ENCODE assay signal across 1 cellular context in the genomic region with DNA sequence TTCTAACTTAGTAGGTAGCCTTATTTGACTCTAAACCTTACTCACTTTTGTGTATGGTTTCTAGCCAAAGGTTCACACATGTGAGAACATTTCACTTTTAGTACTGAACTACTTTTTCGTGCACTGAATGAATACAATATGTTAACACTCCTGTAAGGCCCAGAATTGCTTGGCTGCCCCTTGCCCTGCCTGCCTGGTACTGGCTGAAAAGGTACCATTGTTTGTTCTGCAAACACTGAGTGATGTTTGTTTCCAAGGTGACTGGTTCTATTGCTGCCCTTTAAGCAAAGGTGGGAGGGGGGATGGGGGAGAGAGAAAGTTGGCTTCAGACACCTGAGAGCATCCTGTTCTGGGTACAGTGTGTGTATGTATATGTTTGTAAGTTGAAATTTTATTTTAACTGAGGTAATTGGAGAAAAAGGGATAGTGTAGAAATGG.
TF ChIP-seq lines count a peak whose summit lies in the region.

No MANE protein-coding gene starts in this region.

TF ChIP-seq in K562, 482 proteins besides CTCF, POLR2A, EP300 and RAD21 (continued from another document and continues in another):
- TF ChIP-seq, protein P1, sequence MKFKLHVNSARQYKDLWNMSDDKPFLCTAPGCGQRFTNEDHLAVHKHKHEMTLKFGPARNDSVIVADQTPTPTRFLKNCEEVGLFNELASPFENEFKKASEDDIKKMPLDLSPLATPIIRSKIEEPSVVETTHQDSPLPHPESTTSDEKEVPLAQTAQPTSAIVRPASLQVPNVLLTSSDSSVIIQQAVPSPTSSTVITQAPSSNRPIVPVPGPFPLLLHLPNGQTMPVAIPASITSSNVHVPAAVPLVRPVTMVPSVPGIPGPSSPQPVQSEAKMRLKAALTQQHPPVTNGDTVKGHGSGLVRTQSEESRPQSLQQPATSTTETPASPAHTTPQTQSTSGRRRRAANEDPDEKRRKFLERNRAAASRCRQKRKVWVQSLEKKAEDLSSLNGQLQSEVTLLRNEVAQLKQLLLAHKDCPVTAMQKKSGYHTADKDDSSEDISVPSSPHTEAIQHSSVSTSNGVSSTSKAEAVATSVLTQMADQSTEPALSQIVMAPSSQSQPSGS (CRISPR knock-in tag; IDR thresholded peaks at IDR 0.05): no peak
- 0 out of 2 replicates have a peak, but pooled peaks have one; percentile 24 for TF ChIP-seq ELF4 (CRISPR knock-in tag; IDR thresholded peaks at IDR 0.05)
- no peak for TF ChIP-seq CREB1 (IDR thresholded peaks at IDR 0.05)
- TF ChIP-seq CREB1 (CRISPR knock-in tag; IDR thresholded peaks at IDR 0.05): no peak
- no peak for TF ChIP-seq MBD2 (IDR thresholded peaks at IDR 0.05; ENCODE audit: borderline replicate concordance, low read depth)
- TF ChIP-seq, protein P2, sequence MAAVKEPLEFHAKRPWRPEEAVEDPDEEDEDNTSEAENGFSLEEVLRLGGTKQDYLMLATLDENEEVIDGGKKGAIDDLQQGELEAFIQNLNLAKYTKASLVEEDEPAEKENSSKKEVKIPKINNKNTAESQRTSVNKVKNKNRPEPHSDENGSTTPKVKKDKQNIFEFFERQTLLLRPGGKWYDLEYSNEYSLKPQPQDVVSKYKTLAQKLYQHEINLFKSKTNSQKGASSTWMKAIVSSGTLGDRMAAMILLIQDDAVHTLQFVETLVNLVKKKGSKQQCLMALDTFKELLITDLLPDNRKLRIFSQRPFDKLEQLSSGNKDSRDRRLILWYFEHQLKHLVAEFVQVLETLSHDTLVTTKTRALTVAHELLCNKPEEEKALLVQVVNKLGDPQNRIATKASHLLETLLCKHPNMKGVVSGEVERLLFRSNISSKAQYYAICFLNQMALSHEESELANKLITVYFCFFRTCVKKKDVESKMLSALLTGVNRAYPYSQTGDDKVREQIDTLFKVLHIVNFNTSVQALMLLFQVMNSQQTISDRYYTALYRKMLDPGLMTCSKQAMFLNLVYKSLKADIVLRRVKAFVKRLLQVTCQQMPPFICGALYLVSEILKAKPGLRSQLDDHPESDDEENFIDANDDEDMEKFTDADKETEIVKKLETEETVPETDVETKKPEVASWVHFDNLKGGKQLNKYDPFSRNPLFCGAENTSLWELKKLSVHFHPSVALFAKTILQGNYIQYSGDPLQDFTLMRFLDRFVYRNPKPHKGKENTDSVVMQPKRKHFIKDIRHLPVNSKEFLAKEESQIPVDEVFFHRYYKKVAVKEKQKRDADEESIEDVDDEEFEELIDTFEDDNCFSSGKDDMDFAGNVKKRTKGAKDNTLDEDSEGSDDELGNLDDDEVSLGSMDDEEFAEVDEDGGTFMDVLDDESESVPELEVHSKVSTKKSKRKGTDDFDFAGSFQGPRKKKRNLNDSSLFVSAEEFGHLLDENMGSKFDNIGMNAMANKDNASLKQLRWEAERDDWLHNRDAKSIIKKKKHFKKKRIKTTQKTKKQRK (IDR thresholded peaks at IDR 0.05; ENCODE audit: borderline replicate concordance, low read depth, low read length): no peak
- 0 out of 2 replicates have a peak, but pooled peaks have one; percentile 25 for TF ChIP-seq OTX1 (CRISPR knock-in tag; IDR thresholded peaks at IDR 0.05)
- no peak for TF ChIP-seq ZNF696 (CRISPR knock-in tag; conservative IDR thresholded peaks at IDR 0.05)
- TF ChIP-seq CBX5 (IDR thresholded peaks at IDR 0.05; ENCODE audit: borderline replicate concordance, low read depth): no peak
- TF ChIP-seq, protein P3, sequence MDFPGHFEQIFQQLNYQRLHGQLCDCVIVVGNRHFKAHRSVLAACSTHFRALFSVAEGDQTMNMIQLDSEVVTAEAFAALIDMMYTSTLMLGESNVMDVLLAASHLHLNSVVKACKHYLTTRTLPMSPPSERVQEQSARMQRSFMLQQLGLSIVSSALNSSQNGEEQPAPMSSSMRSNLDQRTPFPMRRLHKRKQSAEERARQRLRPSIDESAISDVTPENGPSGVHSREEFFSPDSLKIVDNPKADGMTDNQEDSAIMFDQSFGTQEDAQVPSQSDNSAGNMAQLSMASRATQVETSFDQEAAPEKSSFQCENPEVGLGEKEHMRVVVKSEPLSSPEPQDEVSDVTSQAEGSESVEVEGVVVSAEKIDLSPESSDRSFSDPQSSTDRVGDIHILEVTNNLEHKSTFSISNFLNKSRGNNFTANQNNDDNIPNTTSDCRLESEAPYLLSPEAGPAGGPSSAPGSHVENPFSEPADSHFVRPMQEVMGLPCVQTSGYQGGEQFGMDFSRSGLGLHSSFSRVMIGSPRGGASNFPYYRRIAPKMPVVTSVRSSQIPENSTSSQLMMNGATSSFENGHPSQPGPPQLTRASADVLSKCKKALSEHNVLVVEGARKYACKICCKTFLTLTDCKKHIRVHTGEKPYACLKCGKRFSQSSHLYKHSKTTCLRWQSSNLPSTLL (IDR thresholded peaks at IDR 0.05): no peak
- no peak for TF ChIP-seq BMI1 (IDR thresholded peaks at IDR 0.05; ENCODE audit: low read length)
- 0 out of 2 replicates have a peak, but pooled peaks have one; percentile 39 for TF ChIP-seq HDAC2 (IDR thresholded peaks at IDR 0.05)
- TF ChIP-seq JUNB (CRISPR knock-in tag; conservative IDR thresholded peaks at IDR 0.05): no peak
- peak; percentile 57; the same call in 1 of the 2 replicates for TF ChIP-seq CTBP1 (IDR thresholded peaks at IDR 0.05; ENCODE audit: borderline replicate concordance)
- TF ChIP-seq, protein P4, sequence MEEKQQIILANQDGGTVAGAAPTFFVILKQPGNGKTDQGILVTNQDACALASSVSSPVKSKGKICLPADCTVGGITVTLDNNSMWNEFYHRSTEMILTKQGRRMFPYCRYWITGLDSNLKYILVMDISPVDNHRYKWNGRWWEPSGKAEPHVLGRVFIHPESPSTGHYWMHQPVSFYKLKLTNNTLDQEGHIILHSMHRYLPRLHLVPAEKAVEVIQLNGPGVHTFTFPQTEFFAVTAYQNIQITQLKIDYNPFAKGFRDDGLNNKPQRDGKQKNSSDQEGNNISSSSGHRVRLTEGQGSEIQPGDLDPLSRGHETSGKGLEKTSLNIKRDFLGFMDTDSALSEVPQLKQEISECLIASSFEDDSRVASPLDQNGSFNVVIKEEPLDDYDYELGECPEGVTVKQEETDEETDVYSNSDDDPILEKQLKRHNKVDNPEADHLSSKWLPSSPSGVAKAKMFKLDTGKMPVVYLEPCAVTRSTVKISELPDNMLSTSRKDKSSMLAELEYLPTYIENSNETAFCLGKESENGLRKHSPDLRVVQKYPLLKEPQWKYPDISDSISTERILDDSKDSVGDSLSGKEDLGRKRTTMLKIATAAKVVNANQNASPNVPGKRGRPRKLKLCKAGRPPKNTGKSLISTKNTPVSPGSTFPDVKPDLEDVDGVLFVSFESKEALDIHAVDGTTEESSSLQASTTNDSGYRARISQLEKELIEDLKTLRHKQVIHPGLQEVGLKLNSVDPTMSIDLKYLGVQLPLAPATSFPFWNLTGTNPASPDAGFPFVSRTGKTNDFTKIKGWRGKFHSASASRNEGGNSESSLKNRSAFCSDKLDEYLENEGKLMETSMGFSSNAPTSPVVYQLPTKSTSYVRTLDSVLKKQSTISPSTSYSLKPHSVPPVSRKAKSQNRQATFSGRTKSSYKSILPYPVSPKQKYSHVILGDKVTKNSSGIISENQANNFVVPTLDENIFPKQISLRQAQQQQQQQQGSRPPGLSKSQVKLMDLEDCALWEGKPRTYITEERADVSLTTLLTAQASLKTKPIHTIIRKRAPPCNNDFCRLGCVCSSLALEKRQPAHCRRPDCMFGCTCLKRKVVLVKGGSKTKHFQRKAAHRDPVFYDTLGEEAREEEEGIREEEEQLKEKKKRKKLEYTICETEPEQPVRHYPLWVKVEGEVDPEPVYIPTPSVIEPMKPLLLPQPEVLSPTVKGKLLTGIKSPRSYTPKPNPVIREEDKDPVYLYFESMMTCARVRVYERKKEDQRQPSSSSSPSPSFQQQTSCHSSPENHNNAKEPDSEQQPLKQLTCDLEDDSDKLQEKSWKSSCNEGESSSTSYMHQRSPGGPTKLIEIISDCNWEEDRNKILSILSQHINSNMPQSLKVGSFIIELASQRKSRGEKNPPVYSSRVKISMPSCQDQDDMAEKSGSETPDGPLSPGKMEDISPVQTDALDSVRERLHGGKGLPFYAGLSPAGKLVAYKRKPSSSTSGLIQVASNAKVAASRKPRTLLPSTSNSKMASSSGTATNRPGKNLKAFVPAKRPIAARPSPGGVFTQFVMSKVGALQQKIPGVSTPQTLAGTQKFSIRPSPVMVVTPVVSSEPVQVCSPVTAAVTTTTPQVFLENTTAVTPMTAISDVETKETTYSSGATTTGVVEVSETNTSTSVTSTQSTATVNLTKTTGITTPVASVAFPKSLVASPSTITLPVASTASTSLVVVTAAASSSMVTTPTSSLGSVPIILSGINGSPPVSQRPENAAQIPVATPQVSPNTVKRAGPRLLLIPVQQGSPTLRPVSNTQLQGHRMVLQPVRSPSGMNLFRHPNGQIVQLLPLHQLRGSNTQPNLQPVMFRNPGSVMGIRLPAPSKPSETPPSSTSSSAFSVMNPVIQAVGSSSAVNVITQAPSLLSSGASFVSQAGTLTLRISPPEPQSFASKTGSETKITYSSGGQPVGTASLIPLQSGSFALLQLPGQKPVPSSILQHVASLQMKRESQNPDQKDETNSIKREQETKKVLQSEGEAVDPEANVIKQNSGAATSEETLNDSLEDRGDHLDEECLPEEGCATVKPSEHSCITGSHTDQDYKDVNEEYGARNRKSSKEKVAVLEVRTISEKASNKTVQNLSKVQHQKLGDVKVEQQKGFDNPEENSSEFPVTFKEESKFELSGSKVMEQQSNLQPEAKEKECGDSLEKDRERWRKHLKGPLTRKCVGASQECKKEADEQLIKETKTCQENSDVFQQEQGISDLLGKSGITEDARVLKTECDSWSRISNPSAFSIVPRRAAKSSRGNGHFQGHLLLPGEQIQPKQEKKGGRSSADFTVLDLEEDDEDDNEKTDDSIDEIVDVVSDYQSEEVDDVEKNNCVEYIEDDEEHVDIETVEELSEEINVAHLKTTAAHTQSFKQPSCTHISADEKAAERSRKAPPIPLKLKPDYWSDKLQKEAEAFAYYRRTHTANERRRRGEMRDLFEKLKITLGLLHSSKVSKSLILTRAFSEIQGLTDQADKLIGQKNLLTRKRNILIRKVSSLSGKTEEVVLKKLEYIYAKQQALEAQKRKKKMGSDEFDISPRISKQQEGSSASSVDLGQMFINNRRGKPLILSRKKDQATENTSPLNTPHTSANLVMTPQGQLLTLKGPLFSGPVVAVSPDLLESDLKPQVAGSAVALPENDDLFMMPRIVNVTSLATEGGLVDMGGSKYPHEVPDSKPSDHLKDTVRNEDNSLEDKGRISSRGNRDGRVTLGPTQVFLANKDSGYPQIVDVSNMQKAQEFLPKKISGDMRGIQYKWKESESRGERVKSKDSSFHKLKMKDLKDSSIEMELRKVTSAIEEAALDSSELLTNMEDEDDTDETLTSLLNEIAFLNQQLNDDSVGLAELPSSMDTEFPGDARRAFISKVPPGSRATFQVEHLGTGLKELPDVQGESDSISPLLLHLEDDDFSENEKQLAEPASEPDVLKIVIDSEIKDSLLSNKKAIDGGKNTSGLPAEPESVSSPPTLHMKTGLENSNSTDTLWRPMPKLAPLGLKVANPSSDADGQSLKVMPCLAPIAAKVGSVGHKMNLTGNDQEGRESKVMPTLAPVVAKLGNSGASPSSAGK (IDR thresholded peaks at IDR 0.05): no peak
- no peak for TF ChIP-seq NFE2 (IDR thresholded peaks at IDR 0.05; ENCODE audit: low read depth)
- TF ChIP-seq, protein P5, sequence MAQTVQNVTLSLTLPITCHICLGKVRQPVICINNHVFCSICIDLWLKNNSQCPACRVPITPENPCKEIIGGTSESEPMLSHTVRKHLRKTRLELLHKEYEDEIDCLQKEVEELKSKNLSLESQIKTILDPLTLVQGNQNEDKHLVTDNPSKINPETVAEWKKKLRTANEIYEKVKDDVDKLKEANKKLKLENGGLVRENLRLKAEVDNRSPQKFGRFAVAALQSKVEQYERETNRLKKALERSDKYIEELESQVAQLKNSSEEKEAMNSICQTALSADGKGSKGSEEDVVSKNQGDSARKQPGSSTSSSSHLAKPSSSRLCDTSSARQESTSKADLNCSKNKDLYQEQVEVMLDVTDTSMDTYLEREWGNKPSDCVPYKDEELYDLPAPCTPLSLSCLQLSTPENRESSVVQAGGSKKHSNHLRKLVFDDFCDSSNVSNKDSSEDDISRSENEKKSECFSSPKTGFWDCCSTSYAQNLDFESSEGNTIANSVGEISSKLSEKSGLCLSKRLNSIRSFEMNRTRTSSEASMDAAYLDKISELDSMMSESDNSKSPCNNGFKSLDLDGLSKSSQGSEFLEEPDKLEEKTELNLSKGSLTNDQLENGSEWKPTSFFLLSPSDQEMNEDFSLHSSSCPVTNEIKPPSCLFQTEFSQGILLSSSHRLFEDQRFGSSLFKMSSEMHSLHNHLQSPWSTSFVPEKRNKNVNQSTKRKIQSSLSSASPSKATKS (CRISPR knock-in tag; IDR thresholded peaks at IDR 0.05): no peak
- TF ChIP-seq ZZZ3 (IDR thresholded peaks at IDR 0.05): no peak
- TF ChIP-seq, protein P6, sequence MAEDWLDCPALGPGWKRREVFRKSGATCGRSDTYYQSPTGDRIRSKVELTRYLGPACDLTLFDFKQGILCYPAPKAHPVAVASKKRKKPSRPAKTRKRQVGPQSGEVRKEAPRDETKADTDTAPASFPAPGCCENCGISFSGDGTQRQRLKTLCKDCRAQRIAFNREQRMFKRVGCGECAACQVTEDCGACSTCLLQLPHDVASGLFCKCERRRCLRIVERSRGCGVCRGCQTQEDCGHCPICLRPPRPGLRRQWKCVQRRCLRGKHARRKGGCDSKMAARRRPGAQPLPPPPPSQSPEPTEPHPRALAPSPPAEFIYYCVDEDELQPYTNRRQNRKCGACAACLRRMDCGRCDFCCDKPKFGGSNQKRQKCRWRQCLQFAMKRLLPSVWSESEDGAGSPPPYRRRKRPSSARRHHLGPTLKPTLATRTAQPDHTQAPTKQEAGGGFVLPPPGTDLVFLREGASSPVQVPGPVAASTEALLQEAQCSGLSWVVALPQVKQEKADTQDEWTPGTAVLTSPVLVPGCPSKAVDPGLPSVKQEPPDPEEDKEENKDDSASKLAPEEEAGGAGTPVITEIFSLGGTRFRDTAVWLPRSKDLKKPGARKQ (CRISPR knock-in tag; IDR thresholded peaks at IDR 0.05): no peak
- no peak for TF ChIP-seq NBN (IDR thresholded peaks at IDR 0.05; ENCODE audit: low read depth)
- TF ChIP-seq ZNF644 (tag; IDR thresholded peaks at IDR 0.05; ENCODE audit: low read depth): no peak
- TF ChIP-seq ARHGAP35 (IDR thresholded peaks at IDR 0.05; ENCODE audit: partially characterized antibody): no peak
- TF ChIP-seq WHSC1 (IDR thresholded peaks at IDR 0.05; ENCODE audit: low read length): no peak
- TF ChIP-seq, protein P7, sequence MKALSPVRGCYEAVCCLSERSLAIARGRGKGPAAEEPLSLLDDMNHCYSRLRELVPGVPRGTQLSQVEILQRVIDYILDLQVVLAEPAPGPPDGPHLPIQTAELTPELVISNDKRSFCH (CRISPR knock-in tag; IDR thresholded peaks at IDR 0.05): no peak
- TF ChIP-seq, protein P7 (tag; IDR thresholded peaks at IDR 0.05): 0 out of 2 replicates have a peak, but pooled peaks have one; percentile 22
- TF ChIP-seq, protein P8, sequence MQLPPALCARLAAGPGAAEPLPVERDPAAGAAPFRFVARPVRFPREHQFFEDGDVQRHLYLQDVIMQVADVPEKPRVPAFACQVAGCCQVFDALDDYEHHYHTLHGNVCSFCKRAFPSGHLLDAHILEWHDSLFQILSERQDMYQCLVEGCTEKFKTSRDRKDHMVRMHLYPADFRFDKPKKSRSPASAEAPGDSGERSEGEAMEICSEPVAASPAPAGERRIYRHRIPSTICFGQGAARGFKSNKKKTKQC (CRISPR knock-in tag; IDR thresholded peaks at IDR 0.05): no peak
- TF ChIP-seq ZNF174 (CRISPR knock-in tag; IDR thresholded peaks at IDR 0.05): no peak
